ENCODE assay signal across 10 cellular contexts in the genomic region with DNA sequence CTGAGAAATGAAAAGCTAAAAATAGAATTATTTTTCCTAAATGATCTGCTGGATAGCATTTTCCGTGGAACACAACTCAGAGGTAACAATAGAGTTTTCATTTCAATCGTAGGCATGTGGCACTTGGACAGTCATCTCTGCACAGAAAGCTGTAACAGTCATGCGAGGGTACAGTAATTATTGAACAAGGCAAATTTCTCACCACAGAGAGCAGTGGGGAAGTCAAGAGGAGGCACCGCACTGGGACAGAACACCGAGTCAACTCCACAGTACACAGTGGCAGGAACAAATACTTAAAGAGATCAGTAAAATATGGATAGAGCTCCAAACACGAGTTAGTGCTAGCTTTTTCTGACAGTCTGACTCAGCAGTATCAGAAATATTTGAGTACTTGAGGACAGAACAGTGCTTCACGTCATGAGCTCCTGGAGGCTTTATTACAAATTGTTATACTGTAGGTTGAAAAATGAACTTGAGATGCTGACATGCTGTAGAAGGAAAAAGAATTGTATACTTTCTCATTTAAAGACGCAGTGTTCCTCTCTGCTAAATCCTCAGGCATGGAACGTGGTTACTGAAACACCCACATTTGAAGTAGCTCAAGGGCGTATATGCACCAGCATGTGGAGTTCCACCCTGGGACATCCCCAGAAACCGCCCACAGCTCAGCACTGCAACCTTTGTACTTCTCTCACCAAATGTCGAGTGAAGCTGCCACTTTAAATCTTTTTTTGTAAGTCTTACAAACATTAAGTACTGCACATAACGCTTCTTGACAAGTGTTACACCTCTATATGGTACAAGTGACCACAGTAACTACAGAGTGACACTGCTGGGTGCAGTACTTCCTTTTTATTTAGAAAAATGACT. TPM values are rescaled to one million over a fixed set of nuclear protein-coding genes. Genes with fewer than 3 reads are reported as not detected.
DNase-seq lines count a peak whose midpoint lies in the region; ATAC-seq, FAIRE-seq and TF ChIP-seq lines count a peak whose summit lies in the region.
"Had no signal": no experiment of that assay in that cellular context is flagged by ENCODE, and none has a peak within 500 bp of the region (broad histone marks: within the 10 kb centered on the region; RNA-seq: fewer than 3 reads in every experiment).

No MANE protein-coding gene starts in this region.

- H3K9me3 ChIP-seq in astrocyte (ENCODE audit: insufficient read depth, low read depth, low read length) (no peaks in the 10 kb centered on the region), smooth muscle cell (replicated peaks; ENCODE audit: low read depth) (no peaks in the 10 kb centered on the region)

- H3K4me2 ChIP-seq in astrocyte (ENCODE audit: low read length) (no peak overlapping the region), smooth muscle cell (no peak overlapping the region)

- H3K27me3 ChIP-seq in astrocyte (ENCODE audit: insufficient read depth, low read length) (no peaks in the 10 kb centered on the region), smooth muscle cell (ENCODE audit: low read depth) (no peaks in the 10 kb centered on the region)

- no peak for TF ChIP-seq CTCF in astrocyte (IDR thresholded peaks at IDR 0.05; ENCODE audit: insufficient read depth, low read depth, low read length)
- no peak for TF ChIP-seq CTCF in smooth muscle cell (IDR thresholded peaks at IDR 0.05; ENCODE audit: borderline replicate concordance, insufficient read depth, poor library complexity, severe bottlenecking)
- no peak for TF ChIP-seq CTCF in osteocyte (IDR thresholded peaks at IDR 0.05)

- H3K9ac ChIP-seq in astrocyte (ENCODE audit: low read length): no peak overlapping the region
- no peak overlapping the region for H3K9ac ChIP-seq in smooth muscle cell (ENCODE audit: low read depth)

- H4K20me1 ChIP-seq in astrocyte (ENCODE audit: insufficient read depth, low read length) (peaks cover 31% of the 10 kb centered on the region), smooth muscle cell (ENCODE audit: low read depth) (peaks cover 15% of the 10 kb centered on the region)

- H3K27me3 Mint-ChIP-seq in astrocyte (ENCODE audit: low read depth, unreplicated experiment) (no peaks in the 10 kb centered on the region), osteocyte (ENCODE audit: unreplicated experiment) (no peaks in the 10 kb centered on the region)

- H3K4me3 ChIP-seq in astrocyte (ENCODE audit: insufficient read depth, low read depth, low read length): no peak overlapping the region
- H3K4me3 ChIP-seq in smooth muscle cell: no peak overlapping the region

- peaks cover 9% of the 10 kb centered on the region for H3K4me1 ChIP-seq in astrocyte (ENCODE audit: insufficient read depth, low read length)
- no peaks in the 10 kb centered on the region for H3K4me1 ChIP-seq in smooth muscle cell (ENCODE audit: low read depth)

- H3K36me3 Mint-ChIP-seq in astrocyte (ENCODE audit: low read depth, unreplicated experiment) (peaks cover 51% of the 10 kb centered on the region), osteocyte (ENCODE audit: unreplicated experiment) (peaks cover 49% of the 10 kb centered on the region)

- H3K4me3 Mint-ChIP-seq in astrocyte (ENCODE audit: unreplicated experiment) (no peak overlapping the region), osteocyte (ENCODE audit: unreplicated experiment) (no peak overlapping the region)

- H3K27ac Mint-ChIP-seq in astrocyte (ENCODE audit: unreplicated experiment): peak overlapping the region; percentile 16
- no peak overlapping the region for H3K27ac Mint-ChIP-seq in osteocyte (ENCODE audit: unreplicated experiment)

- no peak for FAIRE-seq in astrocyte (lab: Jason Lieb, UNC)
- FAIRE-seq: H54 had no signal

- H3K4me1 Mint-ChIP-seq in astrocyte (ENCODE audit: low read depth, unreplicated experiment) (peaks cover 13% of the 10 kb centered on the region), osteocyte (ENCODE audit: unreplicated experiment) (peaks cover 6% of the 10 kb centered on the region)

- no peaks in the 10 kb centered on the region for H3F3A ChIP-seq in smooth muscle cell (ENCODE audit: low read depth)

- ATAC-seq in GM18511 (IDR thresholded peaks at IDR 0.05; ENCODE audit: unreplicated experiment) (peak; percentile 42), HG03095 (IDR thresholded peaks at IDR 0.05; ENCODE audit: unreplicated experiment) (no peak)

- WGBS in smooth muscle cell (ENCODE audit: low lambda C conversion rate): 88% methylated on average over 13 of the region's 13 CpGs

- H2AFZ ChIP-seq in astrocyte (ENCODE audit: low read depth, low read length) (no peak overlapping the region), smooth muscle cell (ENCODE audit: low read depth) (no peak overlapping the region)

- no peaks in the 10 kb centered on the region for H3K9me3 Mint-ChIP-seq in astrocyte (ENCODE audit: unreplicated experiment)
- no peaks in the 10 kb centered on the region for H3K9me3 Mint-ChIP-seq in osteocyte (ENCODE audit: unreplicated experiment)

- H3K27ac ChIP-seq in astrocyte (ENCODE audit: low read depth, low read length): no peak overlapping the region
- no peak overlapping the region for H3K27ac ChIP-seq in smooth muscle cell (ENCODE audit: low read depth)
- H3K27ac ChIP-seq: RWPE1 had no signal

- H3K79me2 ChIP-seq in astrocyte (ENCODE audit: insufficient read depth, low read length) (no peaks in the 10 kb centered on the region), smooth muscle cell (ENCODE audit: low read depth) (no peaks in the 10 kb centered on the region)

- H3K36me3 ChIP-seq in astrocyte (ENCODE audit: insufficient read depth, low read length) (peaks cover 47% of the 10 kb centered on the region), smooth muscle cell (ENCODE audit: low read depth) (peaks cover 14% of the 10 kb centered on the region)

- peak; percentile 38 for DNase-seq in MV-4-11 (lab: John Stamatoyannopoulos, UW)
- no peak for DNase-seq in astrocyte (ENCODE audit: low read depth)
- DNase-seq in stimulated activated CD4-positive, alpha-beta T cell treated with anti-CD3 and anti-CD28 coated beads, Interleukin-2, amount 100 ng/mL, for 48 hours: peak; percentile 39 to 44
- DNase-seq in Ammon's horn (ENCODE audit: low spot score): no peak
- DNase-seq in smooth muscle cell (lab: John Stamatoyannopoulos, UW; ENCODE audit: unreplicated experiment): no peak
- DNase-seq in osteocyte (ENCODE audit: extremely low spot score, unreplicated experiment): no peak

RNA-seq across cellular contexts. Expression of gene YPEL1, which starts 27.4 kb away (rescaled TPM):
- total RNA-seq in astrocyte: 0.82 and 0.86 TPM in 2 replicates
- 1.2 and 1.8 TPM in 2 replicates for total RNA-seq in smooth muscle cell
- 4.1 TPM in 2 replicates for polyA plus RNA-seq in smooth muscle cell
- 14.7 and 15.1 TPM in 2 replicates for total RNA-seq in osteocyte

Comparison
In these comparisons a context has a peak if more than half of its experiments do, and no peak if none do; other contexts are left out.
1. DNase-seq: peak in MV-4-11 (single experiment) and stimulated activated CD4-positive, alpha-beta T cell treated with anti-CD3 and anti-CD28 coated beads, Interleukin-2, amount 100 ng/mL, for 48 hours (2 of 2); none in astrocyte (single experiment), Ammon's horn (single experiment), smooth muscle cell (single experiment) and osteocyte (single experiment).